Comparison of ENCODE assay signal across 8 cellular contexts in the genomic region with DNA sequence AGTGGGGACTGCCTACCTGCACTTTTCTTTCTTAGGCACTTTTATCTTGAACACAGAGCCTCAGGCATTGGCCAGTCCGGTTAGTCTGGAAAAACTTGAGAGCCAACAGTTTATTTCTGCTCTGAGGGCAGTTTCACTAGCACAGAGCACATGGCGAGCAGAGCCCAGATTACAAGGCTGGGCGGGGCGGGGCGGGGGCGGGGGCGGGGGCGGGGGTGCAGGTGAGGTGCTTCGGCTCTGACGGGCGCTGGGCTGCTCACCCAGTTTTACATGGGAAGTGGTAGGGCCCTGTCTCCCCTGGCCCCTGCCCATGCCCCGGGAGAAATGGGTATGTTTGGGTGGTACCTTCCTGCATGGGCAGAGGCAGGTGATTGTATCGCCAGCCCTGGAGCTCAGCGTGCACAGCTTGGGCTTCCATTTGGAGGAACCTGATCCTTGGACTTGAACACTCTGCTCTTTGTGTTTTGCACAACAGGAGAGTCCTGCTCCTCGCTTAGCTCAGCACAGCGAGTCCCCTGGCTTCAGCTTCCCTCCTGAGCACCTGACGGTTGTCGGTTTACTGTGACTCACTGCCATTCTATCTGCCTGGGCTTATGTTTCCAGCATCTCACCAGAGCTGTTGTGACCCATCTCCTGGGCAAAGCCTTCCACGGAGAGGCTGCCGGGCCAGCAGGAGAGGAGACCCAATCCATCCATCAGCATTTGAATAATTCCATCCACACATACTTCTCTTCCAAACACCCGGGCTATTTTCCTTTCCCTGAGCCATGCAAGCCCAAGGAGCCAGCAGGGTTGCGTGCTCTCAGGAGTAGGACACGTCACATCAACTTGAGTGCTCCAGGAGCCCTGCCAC.
DNase-seq lines count a peak whose midpoint lies in the region; ATAC-seq and TF ChIP-seq lines count a peak whose summit lies in the region.

No MANE protein-coding gene starts in this region.

- no peaks in the 10 kb centered on the region for H3K9me3 Mint-ChIP-seq in CD4-positive, alpha-beta T cell
- H3K9me3 Mint-ChIP-seq in nephron: no peaks in the 10 kb centered on the region

- no peaks in the 10 kb centered on the region for H3K27me3 ChIP-seq in CD4-positive, alpha-beta T cell (ENCODE audit: control insufficient read depth, insufficient read depth, low read length)
- no peaks in the 10 kb centered on the region for H3K27me3 ChIP-seq in effector memory CD4-positive, alpha-beta T cell (replicated peaks; ENCODE audit: control insufficient read depth, insufficient read depth, low read length, poor library complexity, severe bottlenecking)
- H3K27me3 ChIP-seq in testis: no peaks in the 10 kb centered on the region

- POLR2A ChIA-PET in CD4-positive, alpha-beta T cell (lab: Charles Lee): interaction anchor here (0.5 to 6.9 kb wide), 24 partner anchors 10 to 367 kb away, joined by 3 to 208 read pairs (median 8); a partner anchor contains a TSS

- H3K9me3 ChIP-seq in CD4-positive, alpha-beta T cell (ENCODE audit: control insufficient read depth, low read length): no peaks in the 10 kb centered on the region
- H3K9me3 ChIP-seq in effector memory CD4-positive, alpha-beta T cell (ENCODE audit: control insufficient read depth, low read length): no peaks in the 10 kb centered on the region
- H3K9me3 ChIP-seq in testis: no peaks in the 10 kb centered on the region

- no peaks in the 10 kb centered on the region for H3K27me3 Mint-ChIP-seq in CD4-positive, alpha-beta T cell
- peaks cover 4% of the 10 kb centered on the region for H3K27me3 Mint-ChIP-seq in nephron (ENCODE audit: low read depth)

- DNase-seq in CD4-positive, alpha-beta T cell: peak; percentile 51 to 68 (median 57)
- DNase-seq in NAMALWA (ENCODE audit: low spot score): peak; percentile 16
- DNase-seq in activated CD4-positive, alpha-beta T cell treated with anti-CD3 and anti-CD28 coated beads, Interleukin-2, amount 50 U/mL, for 4 hours: peak; percentile 58 to 63
- DNase-seq in effector memory CD4-positive, alpha-beta T cell: peak; percentile 55 to 72 (median 60)
- DNase-seq in testis: peak; percentile 77

- H3K4me1 Mint-ChIP-seq in CD4-positive, alpha-beta T cell (ENCODE audit: low read depth): peaks cover 59% of the 10 kb centered on the region
- H3K4me1 Mint-ChIP-seq in nephron: peaks cover 38% of the 10 kb centered on the region

- H3K4me3 Mint-ChIP-seq in CD4-positive, alpha-beta T cell: peak overlapping the region; percentile 87
- H3K4me3 Mint-ChIP-seq in nephron: peak overlapping the region; percentile 2 to 20 (median 12)

- peak overlapping the region; percentile 95 for H3K27ac Mint-ChIP-seq in CD4-positive, alpha-beta T cell
- peak overlapping the region; percentile 93 to 99 (median 99) for H3K27ac Mint-ChIP-seq in nephron

- H3K4me1 ChIP-seq in effector memory CD4-positive, alpha-beta T cell (ENCODE audit: control insufficient read depth, insufficient read depth, low read length, poor library complexity, severe bottlenecking): peaks cover 52% of the 10 kb centered on the region
- H3K4me1 ChIP-seq in testis: peaks cover 43% of the 10 kb centered on the region

- no peak for TF ChIP-seq CTCF in CD4-positive, alpha-beta T cell (IDR thresholded peaks at IDR 0.05)
- TF ChIP-seq CTCF in nephron (IDR thresholded peaks at IDR 0.05; ENCODE audit: unreplicated experiment in 3 of 3): no peak
- no peak for TF ChIP-seq CTCF in testis (IDR thresholded peaks at IDR 0.05)

- 40 to 48% methylated on average over 8 to 23 of the region's 23 CpGs for whole genome bisulfite sequencing in testis, 2 donors

- peak overlapping the region; percentile 95 for H3K27ac ChIP-seq in CD4-positive, alpha-beta T cell (ENCODE audit: low read depth, low read length)
- H3K27ac ChIP-seq in effector memory CD4-positive, alpha-beta T cell (ENCODE audit: insufficient read depth, low read length, poor library complexity, severe bottlenecking): peak overlapping the region; percentile 98
- peak overlapping the region; percentile 81 to 90 for H3K27ac ChIP-seq in testis

- no peak for TF ChIP-seq POLR2A in testis (IDR thresholded peaks at IDR 0.05)

- CTCF ChIA-PET in CD4-positive, alpha-beta T cell (lab: Charles Lee): interaction anchor here (0.6 to 6.3 kb wide), 17 partner anchors 30 to 320 kb away, joined by 3 to 44 read pairs (median 3); a partner anchor contains a TSS

- H3K4me3 ChIP-seq in effector memory CD4-positive, alpha-beta T cell (ENCODE audit: insufficient read depth, low read depth, low read length, poor library complexity, severe bottlenecking): peak overlapping the region; percentile 16
- H3K4me3 ChIP-seq in testis: no peak overlapping the region

- peak; percentile 55 for ATAC-seq in CD4-positive, alpha-beta T cell (ENCODE audit: poor library complexity)
- ATAC-seq in GM21381 (IDR thresholded peaks at IDR 0.05; ENCODE audit: unreplicated experiment) (peak; percentile 20), GM21526 (IDR thresholded peaks at IDR 0.05; ENCODE audit: low FRiP score, unreplicated experiment) (no peak)

- no peaks in the 10 kb centered on the region for H3K36me3 ChIP-seq in effector memory CD4-positive, alpha-beta T cell (ENCODE audit: control insufficient read depth, insufficient read depth, low read length)
- no peaks in the 10 kb centered on the region for H3K36me3 ChIP-seq in testis (ENCODE audit: low read depth, missing control alignments)

- H3K36me3 Mint-ChIP-seq in CD4-positive, alpha-beta T cell (ENCODE audit: low read depth): no peaks in the 10 kb centered on the region
- no peaks in the 10 kb centered on the region for H3K36me3 Mint-ChIP-seq in nephron (ENCODE audit: low read depth)

- intact Hi-C loops in CD4-positive, alpha-beta T cell (cut with DNase I, micrococcal nuclease): loop anchor here (1.0 to 5.0 kb wide), 10 partner anchors 24 to 139 kb away; no protein-coding TSS in a partner anchor
- intact Hi-C loops in testis (cut with DNase I; ENCODE audit: low total_unique reads): no loop called here

Comparison
In these comparisons a context has a peak if more than half of its experiments do, and no peak if none do; other contexts are left out.
1. DNase-seq: peak in every context shown above with its lines; median percentile 77 in testis; 60 in activated CD4-positive, alpha-beta T cell treated with anti-CD3 and anti-CD28 coated beads, Interleukin-2, amount 50 U/mL, for 4 hours; 60 in effector memory CD4-positive, alpha-beta T cell; 57 in CD4-positive, alpha-beta T cell; 16 in NAMALWA.